Comparison of ENCODE assay signal across 15 cellular contexts in the genomic region with DNA sequence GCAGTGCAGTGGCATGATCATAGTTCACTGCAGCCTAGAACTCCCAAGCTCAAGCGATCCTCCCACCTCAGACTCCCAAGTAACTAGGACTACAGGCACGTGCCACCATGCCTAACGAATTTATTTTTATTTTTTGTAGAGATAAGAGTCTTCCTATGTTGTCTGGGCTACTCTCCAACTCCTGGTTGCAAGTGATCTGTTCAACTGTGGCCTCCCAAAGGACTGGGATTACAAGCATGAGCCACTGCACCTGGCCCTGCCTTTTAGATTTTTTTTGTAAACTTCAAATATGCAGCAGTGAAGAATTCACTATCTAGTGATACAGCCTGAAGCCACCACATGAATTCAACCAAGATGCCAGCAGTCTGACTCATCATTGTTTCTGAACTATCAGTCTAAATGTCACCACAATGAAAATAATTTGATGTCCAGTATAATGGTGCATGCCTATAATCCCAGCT. TPM values are rescaled to one million over a fixed set of nuclear protein-coding genes. Genes with fewer than 3 reads are reported as not detected.
DNase-seq lines count a peak whose midpoint lies in the region; ATAC-seq and TF ChIP-seq lines count a peak whose summit lies in the region.
"Had no signal": no experiment of that assay in that cellular context is flagged by ENCODE, and none has a peak within 500 bp of the region (broad histone marks: within the 10 kb centered on the region; RNA-seq: fewer than 3 reads in every experiment).

No MANE protein-coding gene starts in this region.

- H3K4me3 Mint-ChIP-seq in activated T-helper 2 cell treated with anti-CD3 and anti-CD28 coated beads, Interferon-gamma antibody, Interleukin-2, Interleukin-4, amounts not matched to agents 10 μg/mL and 5 μg/mL and 100 μg/mL, durations not matched to agents 14 hours and 24 hours and 36 hours (ENCODE audit: low read depth): no peak overlapping the region
- H3K4me3 Mint-ChIP-seq: activated CD4-positive, alpha-beta memory T cell treated with anti-CD3 and anti-CD28 coated beads, Interleukin-2, amount 10 ng/mL, durations not matched to agents 7 days and 5 days; activated naive CD4-positive, alpha-beta T cell treated with anti-CD3 and anti-CD28 coated beads, Interleukin-2, amount 50 U/mL, for 24 hours; CD8-positive, alpha-beta T cell; naive thymus-derived CD4-positive, alpha-beta T cell had no signal

- H3K4me1 Mint-ChIP-seq in activated T-helper 2 cell treated with anti-CD3 and anti-CD28 coated beads, Interferon-gamma antibody, Interleukin-2, Interleukin-4, amounts not matched to agents 10 μg/mL and 5 μg/mL and 100 μg/mL, durations not matched to agents 14 hours and 24 hours and 36 hours (ENCODE audit: low read depth): peaks cover 4% of the 10 kb centered on the region
- H3K4me1 Mint-ChIP-seq: activated CD4-positive, alpha-beta memory T cell treated with anti-CD3 and anti-CD28 coated beads, Interleukin-2, amount 10 ng/mL, durations not matched to agents 7 days and 5 days; activated naive CD4-positive, alpha-beta T cell treated with anti-CD3 and anti-CD28 coated beads, Interleukin-2, amount 50 U/mL, for 24 hours had no signal

- H3K9me3 Mint-ChIP-seq in activated T-helper 2 cell treated with anti-CD3 and anti-CD28 coated beads, Interferon-gamma antibody, Interleukin-2, Interleukin-4, amounts not matched to agents 10 μg/mL and 5 μg/mL and 100 μg/mL, durations not matched to agents 14 hours and 24 hours and 36 hours: no peaks in the 10 kb centered on the region
- H3K9me3 Mint-ChIP-seq: activated CD4-positive, alpha-beta memory T cell treated with anti-CD3 and anti-CD28 coated beads, Interleukin-2, amount 10 ng/mL, durations not matched to agents 7 days and 5 days; activated naive CD4-positive, alpha-beta T cell treated with anti-CD3 and anti-CD28 coated beads, Interleukin-2, amount 50 U/mL, for 24 hours; CD8-positive, alpha-beta T cell; naive thymus-derived CD4-positive, alpha-beta T cell had no signal

- TF ChIP-seq CTCF in foreskin keratinocyte (conservative IDR thresholded peaks at IDR 0.05): no peak

- peak overlapping the region; percentile 28 for H3K27ac Mint-ChIP-seq in activated T-helper 2 cell treated with anti-CD3 and anti-CD28 coated beads, Interferon-gamma antibody, Interleukin-2, Interleukin-4, amounts not matched to agents 10 μg/mL and 5 μg/mL and 100 μg/mL, durations not matched to agents 14 hours and 24 hours and 36 hours
- H3K27ac Mint-ChIP-seq: activated CD4-positive, alpha-beta memory T cell treated with anti-CD3 and anti-CD28 coated beads, Interleukin-2, amount 10 ng/mL, durations not matched to agents 7 days and 5 days; activated naive CD4-positive, alpha-beta T cell treated with anti-CD3 and anti-CD28 coated beads, Interleukin-2, amount 50 U/mL, for 24 hours; CD8-positive, alpha-beta T cell had no signal

- H3K4me1 ChIP-seq in foreskin keratinocyte: peaks cover 4% of the 10 kb centered on the region

- no peaks in the 10 kb centered on the region for H3K27me3 Mint-ChIP-seq in activated T-helper 2 cell treated with anti-CD3 and anti-CD28 coated beads, Interferon-gamma antibody, Interleukin-2, Interleukin-4, amounts not matched to agents 10 μg/mL and 5 μg/mL and 100 μg/mL, durations not matched to agents 14 hours and 24 hours and 36 hours (ENCODE audit: low read depth)
- H3K27me3 Mint-ChIP-seq: activated CD4-positive, alpha-beta memory T cell treated with anti-CD3 and anti-CD28 coated beads, Interleukin-2, amount 10 ng/mL, durations not matched to agents 7 days and 5 days; activated naive CD4-positive, alpha-beta T cell treated with anti-CD3 and anti-CD28 coated beads, Interleukin-2, amount 50 U/mL, for 24 hours; naive thymus-derived CD4-positive, alpha-beta T cell had no signal

- no peak overlapping the region for H3K27ac ChIP-seq in foreskin keratinocyte

- H3K27me3 ChIP-seq in foreskin keratinocyte: no peaks in the 10 kb centered on the region

- H3K36me3 Mint-ChIP-seq in activated T-helper 2 cell treated with anti-CD3 and anti-CD28 coated beads, Interferon-gamma antibody, Interleukin-2, Interleukin-4, amounts not matched to agents 10 μg/mL and 5 μg/mL and 100 μg/mL, durations not matched to agents 14 hours and 24 hours and 36 hours (ENCODE audit: low read depth): peaks cover 30% of the 10 kb centered on the region

- intact Hi-C loops in activated T-helper 2 cell treated with anti-CD3 and anti-CD28 coated beads, Interferon-gamma antibody, Interleukin-2, Interleukin-4, amounts not matched to agents 10 μg/mL and 5 μg/mL and 100 μg/mL, durations not matched to agents 14 hours and 24 hours and 36 hours (cut with micrococcal nuclease): no loop called here

- DNase-seq in AG20443 (ENCODE audit: low spot score): peak; percentile 38
- peak; percentile 61 for DNase-seq in HS-27A (ENCODE audit: low read depth)
- DNase-seq in activated T-helper 2 cell treated with anti-CD3 and anti-CD28 coated beads, Interferon-gamma antibody, Interleukin-2, Interleukin-4, amounts not matched to agents 10 μg/mL and 5 μg/mL and 100 μg/mL, durations not matched to agents 14 hours and 24 hours and 36 hours (ENCODE audit: low spot score): no peak
- peak; percentile 19 to 57 for DNase-seq in foreskin keratinocyte
- no peak for DNase-seq in KG1 (lab: John Stamatoyannopoulos, UW)
- no peak for DNase-seq in SHP77 (lab: John Stamatoyannopoulos, UW)
- DNase-seq: activated CD4-positive, alpha-beta memory T cell treated with anti-CD3 and anti-CD28 coated beads, Interleukin-2, amount 10 ng/mL, durations not matched to agents 7 days and 5 days; CD8-positive, alpha-beta T cell; effector CD4-positive, alpha-beta T cell; naive thymus-derived CD4-positive, alpha-beta T cell; NCI-H524; small intestine had no signal

- ATAC-seq in foreskin keratinocyte (peak; percentile 57), GM19328 (IDR thresholded peaks at IDR 0.05; ENCODE audit: unreplicated experiment) (no peak), GM18517 (IDR thresholded peaks at IDR 0.05; ENCODE audit: unreplicated experiment) (no peak)
- ATAC-seq: CD8-positive, alpha-beta T cell; naive thymus-derived CD4-positive, alpha-beta T cell had no signal

RNA-seq across cellular contexts. Expression of gene UBXN7, which starts 32.7 kb away (rescaled TPM):
- 64.4 and 67.8 TPM in 2 replicates for total RNA-seq in activated T-helper 2 cell treated with anti-CD3 and anti-CD28 coated beads, Interferon-gamma antibody, Interleukin-2, Interleukin-4, amounts not matched to agents 10 μg/mL and 5 μg/mL and 100 μg/mL, durations not matched to agents 14 hours and 24 hours and 36 hours
- total RNA-seq in foreskin keratinocyte: 17.8 and 21.5 TPM in 2 replicates
- 2.9 and 3.0 TPM in 2 replicates for polyA plus RNA-seq in foreskin keratinocyte

Comparison
In these comparisons a context has a peak if more than half of its experiments do, and no peak if none do; other contexts are left out.
1. DNase-seq: peak in AG20443 (single experiment), HS-27A (single experiment) and foreskin keratinocyte (2 of 2); none in activated T-helper 2 cell treated with anti-CD3 and anti-CD28 coated beads, Interferon-gamma antibody, Interleukin-2, Interleukin-4, amounts not matched to agents 10 μg/mL and 5 μg/mL and 100 μg/mL, durations not matched to agents 14 hours and 24 hours and 36 hours (single experiment), KG1 (single experiment) and SHP77 (0 of 2).